22 cellular contexts compared by ENCODE assay signal in genomic region chr5:36058776-36059175, GRCh38. TPM values are rescaled to one million over a fixed set of nuclear protein-coding genes. Genes with fewer than 3 reads are reported as not detected.
DNase-seq lines count a peak whose midpoint lies in the region; ATAC-seq and TF ChIP-seq lines count a peak whose summit lies in the region.
"Had no signal": no experiment of that assay in that cellular context is flagged by ENCODE, and none has a peak within 500 bp of the region (broad histone marks: within the 10 kb centered on the region; RNA-seq: fewer than 3 reads in every experiment).

No MANE protein-coding gene starts in this region.

- peaks cover 17% of the 10 kb centered on the region for H3K27me3 Mint-ChIP-seq in activated CD4-positive, alpha-beta T cell treated with anti-CD3 and anti-CD28 coated beads, Interleukin-2, amount 10 ng/mL, durations not matched to agents 24 days and 14 days
- peaks cover 9% of the 10 kb centered on the region for H3K27me3 Mint-ChIP-seq in activated CD4-positive, alpha-beta T cell treated with anti-CD3 and anti-CD28 coated beads, Interleukin-2, amount 10 ng/mL, durations not matched to agents 7 days and 5 days
- peaks cover 3% of the 10 kb centered on the region for H3K27me3 Mint-ChIP-seq in activated CD8-positive, alpha-beta T cell treated with anti-CD3 and anti-CD28 coated beads for 36 hours

- no peaks in the 10 kb centered on the region for H3K9me3 Mint-ChIP-seq in activated CD4-positive, alpha-beta T cell treated with anti-CD3 and anti-CD28 coated beads, Interleukin-2, amount 10 ng/mL, durations not matched to agents 24 days and 14 days
- H3K9me3 Mint-ChIP-seq in activated CD4-positive, alpha-beta T cell treated with anti-CD3 and anti-CD28 coated beads, Interleukin-2, amount 10 ng/mL, durations not matched to agents 7 days and 5 days: no peaks in the 10 kb centered on the region
- peaks cover 1% of the 10 kb centered on the region for H3K9me3 Mint-ChIP-seq in activated CD8-positive, alpha-beta T cell treated with anti-CD3 and anti-CD28 coated beads for 36 hours
- H3K9me3 Mint-ChIP-seq: CD4-positive, CD25-positive, alpha-beta regulatory T cell; T-helper 1 cell treated with Interleukin-12 subunit alpha and Interleukin-12 subunit beta and Interleukin-4 antibody, amounts not matched to agents 30 μg/mL and 1 μg/mL, for 36 hours had no signal

- no peaks in the 10 kb centered on the region for H3K36me3 Mint-ChIP-seq in activated CD4-positive, alpha-beta T cell treated with anti-CD3 and anti-CD28 coated beads, Interleukin-2, amount 10 ng/mL, durations not matched to agents 24 days and 14 days (ENCODE audit: low read depth)
- H3K36me3 Mint-ChIP-seq in activated CD4-positive, alpha-beta T cell treated with anti-CD3 and anti-CD28 coated beads, Interleukin-2, amount 10 ng/mL, durations not matched to agents 7 days and 5 days (ENCODE audit: low read depth): no peaks in the 10 kb centered on the region
- H3K36me3 Mint-ChIP-seq in activated CD8-positive, alpha-beta T cell treated with anti-CD3 and anti-CD28 coated beads for 36 hours (ENCODE audit: low read depth): no peaks in the 10 kb centered on the region
- H3K36me3 Mint-ChIP-seq: CD4-positive, CD25-positive, alpha-beta regulatory T cell had no signal

- H3K27ac ChIP-seq in VCaP: peak overlapping the region; percentile 45; the same call in 1 of the 2 replicates
- H3K27ac ChIP-seq: GM23248 had no signal

- no peak for ATAC-seq in activated CD8-positive, alpha-beta T cell treated with anti-CD3 and anti-CD28 coated beads for 36 hours
- ATAC-seq: GM12878, Right ventricle myocardium inferior had no signal

- POLR2A ChIA-PET in activated CD4-positive, alpha-beta T cell treated with anti-CD3 and anti-CD28 coated beads, Interleukin-2, amount 10 ng/mL, durations not matched to agents 7 days and 5 days (lab: Charles Lee): no interaction called here
- POLR2A ChIA-PET in activated CD8-positive, alpha-beta T cell treated with anti-CD3 and anti-CD28 coated beads for 36 hours (lab: Charles Lee): no interaction called here

- peak; percentile 33 for DNase-seq in activated CD4-positive, alpha-beta T cell treated with anti-CD3 and anti-CD28 coated beads, Interleukin-2, amount 10 ng/mL, durations not matched to agents 24 days and 14 days
- no peak for DNase-seq in activated CD4-positive, alpha-beta T cell treated with anti-CD3 and anti-CD28 coated beads, Interleukin-2, amount 10 ng/mL, durations not matched to agents 7 days and 5 days
- DNase-seq in NCI-H2029 treated with DMSO at 0.1 percent for 48 hours (lab: John Stamatoyannopoulos, UW) (peak; percentile 51), T1000 (lab: John Stamatoyannopoulos, UW) (no peak), NCI-H69 (lab: John Stamatoyannopoulos, UW) (no peak)
- DNase-seq in activated CD8-positive, alpha-beta T cell treated with anti-CD3 and anti-CD28 coated beads for 36 hours: no peak
- DNase-seq: CD4-positive, CD25-positive, alpha-beta regulatory T cell; DMS79 treated with DMSO at 0.1 percent for 48 hours; GM23248; H9; KBM-7; NCI-H187; NCI-H2171; NCI-H345; NCI-H524 had no signal

- no peaks in the 10 kb centered on the region for H3K4me1 Mint-ChIP-seq in activated CD4-positive, alpha-beta T cell treated with anti-CD3 and anti-CD28 coated beads, Interleukin-2, amount 10 ng/mL, durations not matched to agents 24 days and 14 days
- peaks cover 8% of the 10 kb centered on the region for H3K4me1 Mint-ChIP-seq in activated CD4-positive, alpha-beta T cell treated with anti-CD3 and anti-CD28 coated beads, Interleukin-2, amount 10 ng/mL, durations not matched to agents 7 days and 5 days
- H3K4me1 Mint-ChIP-seq in activated CD8-positive, alpha-beta T cell treated with anti-CD3 and anti-CD28 coated beads for 36 hours (ENCODE audit: low read depth): no peaks in the 10 kb centered on the region
- H3K4me1 Mint-ChIP-seq: B cell; CD4-positive, CD25-positive, alpha-beta regulatory T cell; H9 had no signal

- CTCF ChIA-PET in activated CD4-positive, alpha-beta T cell treated with anti-CD3 and anti-CD28 coated beads, Interleukin-2, amount 10 ng/mL, durations not matched to agents 7 days and 5 days (lab: Charles Lee): no interaction called here
- CTCF ChIA-PET in activated CD8-positive, alpha-beta T cell treated with anti-CD3 and anti-CD28 coated beads for 36 hours (lab: Charles Lee): no interaction called here

- H3K27ac Mint-ChIP-seq in activated CD4-positive, alpha-beta T cell treated with anti-CD3 and anti-CD28 coated beads, Interleukin-2, amount 10 ng/mL, durations not matched to agents 24 days and 14 days: no peak overlapping the region
- no peak overlapping the region for H3K27ac Mint-ChIP-seq in activated CD4-positive, alpha-beta T cell treated with anti-CD3 and anti-CD28 coated beads, Interleukin-2, amount 10 ng/mL, durations not matched to agents 7 days and 5 days
- no peak overlapping the region for H3K27ac Mint-ChIP-seq in activated CD8-positive, alpha-beta T cell treated with anti-CD3 and anti-CD28 coated beads for 36 hours
- H3K27ac Mint-ChIP-seq: B cell; CD4-positive, CD25-positive, alpha-beta regulatory T cell; H9; T-helper 1 cell treated with Interleukin-12 subunit alpha and Interleukin-12 subunit beta and Interleukin-4 antibody, amounts not matched to agents 30 μg/mL and 1 μg/mL, for 36 hours had no signal

- no peak for TF ChIP-seq CTCF in VCaP (conservative IDR thresholded peaks at IDR 0.05)
- no peak for TF ChIP-seq CTCF in activated CD8-positive, alpha-beta T cell treated with anti-CD3 and anti-CD28 coated beads for 36 hours (IDR thresholded peaks at IDR 0.05)

- H3K4me3 Mint-ChIP-seq in activated CD4-positive, alpha-beta T cell treated with anti-CD3 and anti-CD28 coated beads, Interleukin-2, amount 10 ng/mL, durations not matched to agents 24 days and 14 days: no peak overlapping the region
- H3K4me3 Mint-ChIP-seq in activated CD4-positive, alpha-beta T cell treated with anti-CD3 and anti-CD28 coated beads, Interleukin-2, amount 10 ng/mL, durations not matched to agents 7 days and 5 days: no peak overlapping the region
- no peak overlapping the region for H3K4me3 Mint-ChIP-seq in activated CD8-positive, alpha-beta T cell treated with anti-CD3 and anti-CD28 coated beads for 36 hours
- H3K4me3 Mint-ChIP-seq: B cell; CD4-positive, CD25-positive, alpha-beta regulatory T cell; H9; T-helper 1 cell treated with Interleukin-12 subunit alpha and Interleukin-12 subunit beta and Interleukin-4 antibody, amounts not matched to agents 30 μg/mL and 1 μg/mL, for 36 hours had no signal

- intact Hi-C loops in activated CD4-positive, alpha-beta T cell treated with anti-CD3 and anti-CD28 coated beads, Interleukin-2, amount 10 ng/mL, durations not matched to agents 24 days and 14 days (cut with micrococcal nuclease): no loop called here
- intact Hi-C loops in activated CD8-positive, alpha-beta T cell treated with anti-CD3 and anti-CD28 coated beads for 36 hours (cut with micrococcal nuclease): no loop called here

RNA-seq across cellular contexts. Expression of gene UGT3A2, which starts 7.9 kb away (rescaled TPM):
- total RNA-seq in activated CD4-positive, alpha-beta T cell treated with anti-CD3 and anti-CD28 coated beads, Interleukin-2, amount 10 ng/mL, durations not matched to agents 24 days and 14 days: not detected in 2 replicates
- not detected for total RNA-seq in activated CD4-positive, alpha-beta T cell treated with anti-CD3 and anti-CD28 coated beads, Interleukin-2, amount 10 ng/mL, durations not matched to agents 7 days and 5 days
- total RNA-seq in activated CD8-positive, alpha-beta T cell treated with anti-CD3 and anti-CD28 coated beads for 36 hours: not detected
- total RNA-seq: B cell; CD4-positive, CD25-positive, alpha-beta regulatory T cell; GM23248; HT1080; Right ventricle myocardium inferior; SJSA1 had no signal

Comparison
In these comparisons a context has a peak if more than half of its experiments do, and no peak if none do; other contexts are left out.
1. DNase-seq: peak in activated CD4-positive, alpha-beta T cell treated with anti-CD3 and anti-CD28 coated beads, Interleukin-2, amount 10 ng/mL, durations not matched to agents 24 days and 14 days (single experiment) and NCI-H2029 treated with DMSO at 0.1 percent for 48 hours (single experiment); none in activated CD4-positive, alpha-beta T cell treated with anti-CD3 and anti-CD28 coated beads, Interleukin-2, amount 10 ng/mL, durations not matched to agents 7 days and 5 days (single experiment), T1000 (single experiment), activated CD8-positive, alpha-beta T cell treated with anti-CD3 and anti-CD28 coated beads for 36 hours (single experiment) and NCI-H69 (single experiment).